Comparison of ENCODE assay signal across 23 cellular contexts in genomic region chr2:235382091-235383000, GRCh38.
"Had no signal": no experiment of that assay in that cellular context is flagged by ENCODE, and none has a peak within 500 bp of the region (broad histone marks: within the 10 kb centered on the region; RNA-seq: fewer than 3 reads in every experiment).

No MANE protein-coding gene starts in this region.

- H3K9me3 Mint-ChIP-seq: activated CD4-positive, alpha-beta T cell treated with anti-CD3 and anti-CD28 coated beads, Interleukin-2, amount 10 ng/mL, durations not matched to agents 24 days and 14 days; activated CD8-positive, alpha-beta T cell treated with anti-CD3 and anti-CD28 coated beads for 36 hours; activated naive CD8-positive, alpha-beta T cell treated with anti-CD3 and anti-CD28 coated beads, Interleukin-2, amount 10 ng/mL, durations not matched to agents 7 days and 5 days; activated T-helper 17 cell treated with anti-CD3 and anti-CD28 coated beads, Interleukin-2, amount 50 U/mL, for 72 hours; stimulated activated naive CD8-positive, alpha-beta T cell treated with anti-CD3 and anti-CD28 coated beads, Interleukin-15, amount 100 ng/mL, for 72 hours had no signal

- H3K36me3 Mint-ChIP-seq: activated naive CD8-positive, alpha-beta T cell treated with anti-CD3 and anti-CD28 coated beads, Interleukin-2, amount 10 ng/mL, durations not matched to agents 7 days and 5 days had no signal

- H3K9me3 ChIP-seq: left ventricle myocardium inferior, mucosa of descending colon, ovary, suprapubic skin had no signal

- H3K4me3 Mint-ChIP-seq: activated CD4-positive, alpha-beta T cell treated with anti-CD3 and anti-CD28 coated beads, Interleukin-2, amount 10 ng/mL, durations not matched to agents 24 days and 14 days; activated CD8-positive, alpha-beta T cell treated with anti-CD3 and anti-CD28 coated beads for 36 hours; activated naive CD8-positive, alpha-beta T cell treated with anti-CD3 and anti-CD28 coated beads, Interleukin-2, amount 10 ng/mL, durations not matched to agents 7 days and 5 days; activated T-helper 17 cell treated with anti-CD3 and anti-CD28 coated beads, Interleukin-2, amount 50 U/mL, for 72 hours; naive thymus-derived CD4-positive, alpha-beta T cell; stimulated activated naive CD8-positive, alpha-beta T cell treated with anti-CD3 and anti-CD28 coated beads, Interleukin-15, amount 100 ng/mL, for 72 hours; T-helper 17 cell had no signal

- H3K27me3 ChIP-seq: ovary, suprapubic skin had no signal

- FAIRE-seq: keratinocyte, TTC549 had no signal

- H3K4me2 ChIP-seq: smooth muscle cell had no signal

- H3K4me1 Mint-ChIP-seq: activated CD4-positive, alpha-beta T cell treated with anti-CD3 and anti-CD28 coated beads, Interleukin-2, amount 10 ng/mL, durations not matched to agents 24 days and 14 days; activated naive CD8-positive, alpha-beta T cell treated with anti-CD3 and anti-CD28 coated beads, Interleukin-2, amount 10 ng/mL, durations not matched to agents 7 days and 5 days; activated T-helper 17 cell treated with anti-CD3 and anti-CD28 coated beads, Interleukin-2, amount 50 U/mL, for 72 hours; naive thymus-derived CD4-positive, alpha-beta T cell; stimulated activated naive CD8-positive, alpha-beta T cell treated with anti-CD3 and anti-CD28 coated beads, Interleukin-15, amount 100 ng/mL, for 72 hours; T-helper 17 cell had no signal

- ATAC-seq: activated CD8-positive, alpha-beta T cell treated with anti-CD3 and anti-CD28 coated beads for 36 hours; activated T-helper 17 cell treated with anti-CD3 and anti-CD28 coated beads, Interleukin-2, amount 50 U/mL, for 72 hours; mucosa of descending colon; naive thymus-derived CD4-positive, alpha-beta T cell; sciatic nerve; stimulated activated naive CD8-positive, alpha-beta T cell treated with anti-CD3 and anti-CD28 coated beads, Interleukin-15, amount 100 ng/mL, for 72 hours; T-helper 17 cell had no signal

- H3K36me3 ChIP-seq: cardiac muscle cell, left ventricle myocardium inferior, ovary, suprapubic skin had no signal

- H3K4me1 ChIP-seq: left ventricle myocardium inferior had no signal

- H3K27ac ChIP-seq: cardiac muscle cell, epithelial cell of prostate, left ventricle myocardium inferior, ovary, suprapubic skin had no signal

- H3K27ac Mint-ChIP-seq: activated CD4-positive, alpha-beta T cell treated with anti-CD3 and anti-CD28 coated beads, Interleukin-2, amount 10 ng/mL, durations not matched to agents 24 days and 14 days; activated CD8-positive, alpha-beta T cell treated with anti-CD3 and anti-CD28 coated beads for 36 hours; activated naive CD8-positive, alpha-beta T cell treated with anti-CD3 and anti-CD28 coated beads, Interleukin-2, amount 10 ng/mL, durations not matched to agents 7 days and 5 days; activated T-helper 17 cell treated with anti-CD3 and anti-CD28 coated beads, Interleukin-2, amount 50 U/mL, for 72 hours; stimulated activated naive CD8-positive, alpha-beta T cell treated with anti-CD3 and anti-CD28 coated beads, Interleukin-15, amount 100 ng/mL, for 72 hours; T-helper 17 cell had no signal

- H3K4me3 ChIP-seq: cardiac muscle cell, left ventricle myocardium inferior, mucosa of descending colon, ovary, smooth muscle cell, suprapubic skin had no signal

- DNase-seq: activated CD4-positive, alpha-beta T cell treated with anti-CD3 and anti-CD28 coated beads, Interleukin-2, amount 10 ng/mL, durations not matched to agents 24 days and 14 days; activated CD8-positive, alpha-beta T cell treated with anti-CD3 and anti-CD28 coated beads for 36 hours; activated naive CD4-positive, alpha-beta T cell; activated naive CD8-positive, alpha-beta T cell treated with anti-CD3 and anti-CD28 coated beads, Interleukin-2, amount 10 ng/mL, durations not matched to agents 7 days and 5 days; activated T-cell treated with anti-CD3 and anti-CD28 coated beads, Interleukin-2, amount 50 U/mL, for 1 hour; foreskin melanocyte; left ventricle myocardium inferior; mesenchymal stem cell; mucosa of descending colon; naive thymus-derived CD4-positive, alpha-beta T cell; ovary; stimulated activated CD4-positive, alpha-beta T cell treated with anti-CD3 and anti-CD28 coated beads, Interleukin-4, amount 100 ng/mL, for 1 hour; stimulated activated naive CD8-positive, alpha-beta T cell treated with anti-CD3 and anti-CD28 coated beads, Interleukin-15, amount 100 ng/mL, for 72 hours; T-helper 17 cell; trophoblast cell had no signal
